ENCODE assay signal across 20 cellular contexts in the genomic region with DNA sequence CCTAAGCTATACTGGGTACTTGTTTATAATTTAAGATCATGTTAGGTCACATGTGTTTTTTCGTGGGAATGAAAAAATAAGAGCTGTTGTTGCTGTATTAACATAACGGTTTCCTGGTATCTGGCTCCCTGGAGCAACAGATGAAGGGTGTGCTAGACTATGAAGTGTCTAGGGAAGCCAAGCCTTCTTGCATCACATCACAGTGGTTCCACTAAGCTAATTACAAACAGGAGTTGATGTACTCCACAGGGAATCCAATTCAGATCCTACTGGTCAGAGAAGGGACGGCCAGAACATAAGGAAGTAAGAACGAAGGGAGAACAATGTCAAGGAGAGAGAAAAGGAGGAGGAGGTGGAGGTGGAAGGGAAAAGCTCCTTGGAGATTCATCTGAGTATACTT.
DNase-seq lines count a peak whose midpoint lies in the region; ATAC-seq and TF ChIP-seq lines count a peak whose summit lies in the region.
"Had no signal": no experiment of that assay in that cellular context is flagged by ENCODE, and none has a peak within 500 bp of the region (broad histone marks: within the 10 kb centered on the region; RNA-seq: fewer than 3 reads in every experiment).

No MANE protein-coding gene starts in this region.

- H2BK12ac ChIP-seq in neuronal stem cell (ENCODE audit: low read length), result no peak overlapping the region

- H3K79me1 ChIP-seq in neuronal stem cell (ENCODE audit: low read depth, low read length), result no peaks in the 10 kb centered on the region

- H3K36me3 ChIP-seq in HEK293 (ENCODE audit: control insufficient read depth in 2 of 2, insufficient read depth in 1 of 2, low read length in 2 of 2) (no peaks in the 10 kb centered on the region), neuronal stem cell (replicated peaks in 1 of 2; ENCODE audit: control insufficient read depth in 2 of 2, insufficient read depth in 2 of 2, low read length in 2 of 2) (no peaks in the 10 kb centered on the region)
- H3K36me3 ChIP-seq: BE2C had no signal

- H3K9ac ChIP-seq in neuronal stem cell (ENCODE audit: low read depth, low read length, poor library complexity), result no peak overlapping the region

- no peak overlapping the region for H4K91ac ChIP-seq in neuronal stem cell (ENCODE audit: low read depth, low read length, poor library complexity)

- ATAC-seq in left ventricle myocardium superior, result peak; percentile 71
- no peak for ATAC-seq in GM19328 (IDR thresholded peaks at IDR 0.05; ENCODE audit: unreplicated experiment)
- ATAC-seq: A549 had no signal

- no CpG with 5 or more reads among the region's 4 CpGs for WGBS in neuronal stem cell (ENCODE audit: extremely low coverage in 2 of 2, insufficient read length in 2 of 2, insufficient replicate concordance in 1 of 2), 2 donors

- H2BK15ac ChIP-seq in neuronal stem cell (ENCODE audit: low read length), result no peak overlapping the region

- intact Hi-C loops in left ventricle myocardium superior (cut with micrococcal nuclease) (no loop called here), cardiac septum (cut with DNase I) (no loop called here)

- TF ChIP-seq CTCF in HEK293 (tag by site-specific recombination; IDR thresholded peaks at IDR 0.05) (no peak), fibroblast of the aortic adventitia (IDR thresholded peaks at IDR 0.05; ENCODE audit: insufficient read depth, low read length) (no peak)

- H3K14ac ChIP-seq in neuronal stem cell (ENCODE audit: low read length), result no peak overlapping the region

- H3K4ac ChIP-seq in neuronal stem cell (ENCODE audit: low read length), result no peak overlapping the region

- H3K23ac ChIP-seq in neuronal stem cell (ENCODE audit: low read depth, low read length, poor library complexity), result no peak overlapping the region

- no peaks in the 10 kb centered on the region for H3K27me3 ChIP-seq in neuronal stem cell (ENCODE audit: control insufficient read depth in 3 of 3, insufficient read depth in 3 of 3, low read depth in 1 of 3, low read length in 3 of 3)
- H3K27me3 ChIP-seq: BE2C had no signal

- no peak overlapping the region for H2BK120ac ChIP-seq in neuronal stem cell (ENCODE audit: low read depth, low read length)

- H3K27ac ChIP-seq in HEK293 (ENCODE audit: extremely low read depth, low read depth, low read length) (no peak overlapping the region), neuronal stem cell (replicated peaks; ENCODE audit: low read length) (no peak overlapping the region)
- H3K27ac ChIP-seq: A549, PC-9 had no signal

- no peak overlapping the region for H2AFZ ChIP-seq in neuronal stem cell (ENCODE audit: low read length)
- H2AFZ ChIP-seq: PC-9 had no signal

- DNase-seq in left ventricle myocardium superior (no peak), cardiac septum (ENCODE audit: low spot score) (no peak), fibroblast of the aortic adventitia (ENCODE audit: low read depth) (peak; percentile 11), neuronal stem cell (ENCODE audit: low spot score) (no peak), NCI-H1092 (lab: John Stamatoyannopoulos, UW) (no peak)
- no peak for DNase-seq in activated CD4-positive, alpha-beta T cell treated with anti-CD3 and anti-CD28 coated beads for 4 hours
- DNase-seq: BE2C; Calu3; CD4-positive, alpha-beta memory T cell; DMS53; Kasumi-1; MM.1S; NCI-H1105 treated with DMSO at 0.1 percent for 48 hours; NCI-H1694 treated with DMSO at 0.1 percent for 48 hours; NCI-H446 treated with DMSO at 0.1 percent for 48 hours; PC-9; SW 1271 had no signal

- H3K4me2 ChIP-seq in neuronal stem cell (ENCODE audit: insufficient read depth, low read length, poor library complexity, severe bottlenecking), result no peak overlapping the region
- H3K4me2 ChIP-seq: A549, PC-9 had no signal

- no peak overlapping the region for H2AK5ac ChIP-seq in neuronal stem cell (ENCODE audit: low read depth, low read length)

- H3K4me3 ChIP-seq in HEK293 (ENCODE audit: low read depth, low read length), result no peak overlapping the region
- H3K4me3 ChIP-seq in fibroblast of the aortic adventitia (ENCODE audit: low read depth, low read length), result no peak overlapping the region
- H3K4me3 ChIP-seq in neuronal stem cell (ENCODE audit: low read length in 2 of 2), result no peak overlapping the region
- H3K4me3 ChIP-seq: A549, PC-9 had no signal

- H2BK5ac ChIP-seq in neuronal stem cell (ENCODE audit: low read length), result no peak overlapping the region

- H4K8ac ChIP-seq in neuronal stem cell (ENCODE audit: low read depth, low read length), result no peak overlapping the region

- POLR2A ChIA-PET in HEK293 (lab: Yijun Ruan, JAX), result no interaction called here

- no peaks in the 10 kb centered on the region for H3K4me1 ChIP-seq in HEK293 (ENCODE audit: control insufficient read depth, insufficient read depth, low read length)
- H3K4me1 ChIP-seq in neuronal stem cell (ENCODE audit: control insufficient read depth in 2 of 2, insufficient read depth in 1 of 2, low read depth in 1 of 2, low read length in 2 of 2), result no peaks in the 10 kb centered on the region
- H3K4me1 ChIP-seq: A549, BE2C had no signal

- H3K18ac ChIP-seq in neuronal stem cell (ENCODE audit: low read length), result no peak overlapping the region

- CTCF ChIA-PET in HEK293 (lab: Yijun Ruan, JAX), result interaction anchor here (1.1 kb wide), 1 partner anchor 15 kb away, joined by 9 read pairs; no protein-coding TSS in a partner anchor

- H3K9me3 ChIP-seq in HEK293 (ENCODE audit: control insufficient read depth, insufficient read depth, low read depth, low read length), result no peaks in the 10 kb centered on the region
- peaks cover 0 to 2% of the 10 kb centered on the region in 2 donors for H3K9me3 ChIP-seq in neuronal stem cell (replicated peaks in 1 of 2; ENCODE audit: control insufficient read depth in 2 of 2, insufficient read depth in 1 of 2, low read depth in 1 of 2, low read length in 2 of 2)
- H3K9me3 ChIP-seq: A549, BE2C had no signal

TF ChIP-seq in HEK293, 187 proteins besides CTCF, POLR2A, EP300 and RAD21:
- TF ChIP-seq ZNF48 (tag by site-specific recombination; IDR thresholded peaks at IDR 0.05) (no peak), SCRT2 (tag by site-specific recombination; IDR thresholded peaks at IDR 0.05) (peak; percentile 43; the same call in 1 of the 2 replicates)
- TF ChIP-seq, protein P1, sequence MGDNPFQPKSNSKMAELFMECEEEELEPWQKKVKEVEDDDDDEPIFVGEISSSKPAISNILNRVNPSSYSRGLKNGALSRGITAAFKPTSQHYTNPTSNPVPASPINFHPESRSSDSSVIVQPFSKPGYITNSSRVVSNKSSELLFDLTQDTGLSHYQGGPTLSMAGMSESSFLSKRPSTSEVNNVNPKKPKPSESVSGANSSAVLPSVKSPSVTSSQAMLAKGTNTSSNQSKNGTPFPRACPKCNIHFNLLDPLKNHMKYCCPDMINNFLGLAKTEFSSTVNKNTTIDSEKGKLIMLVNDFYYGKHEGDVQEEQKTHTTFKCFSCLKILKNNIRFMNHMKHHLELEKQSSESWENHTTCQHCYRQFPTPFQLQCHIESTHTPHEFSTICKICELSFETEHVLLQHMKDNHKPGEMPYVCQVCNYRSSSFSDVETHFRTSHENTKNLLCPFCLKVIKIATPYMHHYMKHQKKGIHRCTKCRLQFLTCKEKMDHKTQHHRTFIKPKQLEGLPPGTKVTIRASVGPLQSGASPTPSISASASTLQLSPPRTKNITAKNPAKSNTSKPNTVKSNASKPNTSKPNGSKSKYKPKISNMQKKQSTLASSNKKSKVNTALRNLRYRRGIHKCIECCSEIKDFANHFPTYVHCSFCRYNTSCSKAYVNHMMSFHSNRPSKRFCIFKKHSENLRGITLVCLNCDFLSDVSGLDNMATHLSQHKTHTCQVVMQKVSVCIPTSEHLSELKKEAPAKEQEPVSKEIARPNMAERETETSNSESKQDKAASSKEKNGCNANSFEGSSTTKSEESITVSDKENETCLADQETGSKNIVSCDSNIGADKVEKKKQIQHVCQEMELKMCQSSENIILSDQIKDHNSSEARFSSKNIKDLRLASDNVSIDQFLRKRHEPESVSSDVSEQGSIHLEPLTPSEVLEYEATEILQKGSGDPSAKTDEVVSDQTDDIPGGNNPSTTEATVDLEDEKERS (tag by site-specific recombination; IDR thresholded peaks at IDR 0.05), result no peak
